Comparison of ENCODE assay signal across 1 cellular context in genomic region chr7:50599385-50599784, GRCh38.
TF ChIP-seq lines count a peak whose summit lies in the region.

No MANE protein-coding gene starts in this region.

TF ChIP-seq in WTC11, 78 proteins besides CTCF, POLR2A, EP300 and RAD21 (continued from another document):
- TF ChIP-seq ZNF425 (CRISPR knock-in tag; conservative IDR thresholded peaks at IDR 0.05) (no peak), ZSCAN18 (CRISPR knock-in tag; IDR thresholded peaks at IDR 0.05) (no peak), IRF2 (CRISPR knock-in tag; IDR thresholded peaks at IDR 0.05; ENCODE audit: borderline replicate concordance, low read depth) (no peak), FOXP1 (CRISPR knock-in tag; IDR thresholded peaks at IDR 0.05; ENCODE audit: borderline replicate concordance) (no peak), GRHL2 (CRISPR knock-in tag; IDR thresholded peaks at IDR 0.05; ENCODE audit: insufficient replicate concordance, severe bottlenecking) (no peak), CREB1 (CRISPR knock-in tag; IDR thresholded peaks at IDR 0.05) (no peak), ZNF263 (CRISPR knock-in tag; IDR thresholded peaks at IDR 0.05; ENCODE audit: low read depth) (no peak), ZNF121 (CRISPR knock-in tag; IDR thresholded peaks at IDR 0.05) (no peak), ZNF232 (CRISPR knock-in tag; IDR thresholded peaks at IDR 0.05) (no peak), ZNF219 (CRISPR knock-in tag; IDR thresholded peaks at IDR 0.05; ENCODE audit: borderline replicate concordance) (no peak), ZNF317 (CRISPR knock-in tag; IDR thresholded peaks at IDR 0.05; ENCODE audit: borderline replicate concordance, low read depth) (no peak)
